1 cellular context compared by ENCODE assay signal in genomic region chr11:93922830-93923229, GRCh38.
TF ChIP-seq lines count a peak whose summit lies in the region.

No MANE protein-coding gene starts in this region.

TF ChIP-seq in HepG2, 621 proteins besides CTCF, POLR2A, EP300 and RAD21 (continued from another document and continues in another):
- TF ChIP-seq, protein P1, sequence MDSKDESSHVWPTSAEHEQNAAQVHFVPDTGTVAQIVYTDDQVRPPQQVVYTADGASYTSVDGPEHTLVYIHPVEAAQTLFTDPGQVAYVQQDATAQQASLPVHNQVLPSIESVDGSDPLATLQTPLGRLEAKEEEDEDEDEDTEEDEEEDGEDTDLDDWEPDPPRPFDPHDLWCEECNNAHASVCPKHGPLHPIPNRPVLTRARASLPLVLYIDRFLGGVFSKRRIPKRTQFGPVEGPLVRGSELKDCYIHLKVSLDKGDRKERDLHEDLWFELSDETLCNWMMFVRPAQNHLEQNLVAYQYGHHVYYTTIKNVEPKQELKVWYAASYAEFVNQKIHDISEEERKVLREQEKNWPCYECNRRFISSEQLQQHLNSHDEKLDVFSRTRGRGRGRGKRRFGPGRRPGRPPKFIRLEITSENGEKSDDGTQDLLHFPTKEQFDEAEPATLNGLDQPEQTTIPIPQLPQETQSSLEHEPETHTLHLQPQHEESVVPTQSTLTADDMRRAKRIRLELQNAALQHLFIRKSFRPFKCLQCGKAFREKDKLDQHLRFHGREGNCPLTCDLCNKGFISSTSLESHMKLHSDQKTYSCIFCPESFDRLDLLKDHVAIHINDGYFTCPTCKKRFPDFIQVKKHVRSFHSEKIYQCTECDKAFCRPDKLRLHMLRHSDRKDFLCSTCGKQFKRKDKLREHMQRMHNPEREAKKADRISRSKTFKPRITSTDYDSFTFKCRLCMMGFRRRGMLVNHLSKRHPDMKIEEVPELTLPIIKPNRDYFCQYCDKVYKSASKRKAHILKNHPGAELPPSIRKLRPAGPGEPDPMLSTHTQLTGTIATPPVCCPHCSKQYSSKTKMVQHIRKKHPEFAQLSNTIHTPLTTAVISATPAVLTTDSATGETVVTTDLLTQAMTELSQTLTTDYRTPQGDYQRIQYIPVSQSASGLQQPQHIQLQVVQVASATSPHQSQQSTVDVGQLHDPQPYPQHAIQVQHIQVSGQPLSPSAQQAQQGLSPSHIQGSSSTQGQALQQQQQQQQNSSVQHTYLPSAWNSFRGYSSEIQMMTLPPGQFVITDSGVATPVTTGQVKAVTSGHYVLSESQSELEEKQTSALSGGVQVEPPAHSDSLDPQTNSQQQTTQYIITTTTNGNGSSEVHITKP (CRISPR knock-in tag; IDR thresholded peaks at IDR 0.05; ENCODE audit: low read depth): peak; percentile 25; the same call in 1 of the 2 replicates
- TF ChIP-seq MAFK (conservative IDR thresholded peaks at IDR 0.05 in 1 of 2, IDR thresholded peaks at IDR 0.05 in 1 of 2; ENCODE audit: low read length in 2 of 2) (no peak), RXRB (CRISPR knock-in tag; IDR thresholded peaks at IDR 0.05; ENCODE audit: borderline replicate concordance) (peak; percentile 72), SOX6 (IDR thresholded peaks at IDR 0.05) (no peak), SOX6 (CRISPR knock-in tag; IDR thresholded peaks at IDR 0.05) (no peak; the same call in 1 of the 2 replicates), PCBP1 (IDR thresholded peaks at IDR 0.05; ENCODE audit: borderline replicate concordance, low read depth, low read length) (no peak), TAF1 (CRISPR knock-in tag; IDR thresholded peaks at IDR 0.05) (no peak), MAZ (IDR thresholded peaks at IDR 0.05; ENCODE audit: borderline replicate concordance, low read depth, low read length) (no peak), MAZ (CRISPR knock-in tag; IDR thresholded peaks at IDR 0.05; ENCODE audit: low read depth) (no peak), ELF3 (CRISPR knock-in tag; IDR thresholded peaks at IDR 0.05) (peak; percentile 73), JDP2 (CRISPR knock-in tag; IDR thresholded peaks at IDR 0.05; ENCODE audit: borderline replicate concordance) (no peak), CENPX (CRISPR knock-in tag; IDR thresholded peaks at IDR 0.05) (no peak), HDAC2 (CRISPR knock-in tag; IDR thresholded peaks at IDR 0.05) (peak; percentile 50; the same call in 1 of the 2 replicates), MTF1 (CRISPR knock-in tag; IDR thresholded peaks at IDR 0.05) (no peak), ZNF331 (CRISPR knock-in tag; IDR thresholded peaks at IDR 0.05) (peak; percentile 11; the same call in 1 of the 2 replicates), ARNT2 (CRISPR knock-in tag; IDR thresholded peaks at IDR 0.05; ENCODE audit: low read depth) (no peak), JARID2 (CRISPR knock-in tag; IDR thresholded peaks at IDR 0.05; ENCODE audit: insufficient replicate concordance) (no peak), MYNN (CRISPR knock-in tag; IDR thresholded peaks at IDR 0.05; ENCODE audit: low read depth) (no peak), ZSCAN20 (CRISPR knock-in tag; IDR thresholded peaks at IDR 0.05; ENCODE audit: borderline replicate concordance) (no peak), POGZ (CRISPR knock-in tag; IDR thresholded peaks at IDR 0.05) (no peak), ARNTL (CRISPR knock-in tag; IDR thresholded peaks at IDR 0.05) (0 out of 2 replicates have a peak, but pooled peaks have one; percentile 27), HCFC1 (IDR thresholded peaks at IDR 0.05; ENCODE audit: low read depth, low read length) (no peak), ZNF350 (CRISPR knock-in tag; IDR thresholded peaks at IDR 0.05; ENCODE audit: borderline replicate concordance, low read depth) (no peak), HOXA9 (CRISPR knock-in tag; IDR thresholded peaks at IDR 0.05; ENCODE audit: borderline replicate concordance) (no peak), YY1 (IDR thresholded peaks at IDR 0.05; ENCODE audit: insufficient read depth, insufficient replicate concordance, low read depth, low read length) (no peak), ZNF782 (CRISPR knock-in tag; IDR thresholded peaks at IDR 0.05; ENCODE audit: borderline replicate concordance) (no peak), TCF7 (IDR thresholded peaks at IDR 0.05; ENCODE audit: low read depth) (peak; percentile 30; the same call in 1 of the 2 replicates), MAFF (IDR thresholded peaks at IDR 0.05; ENCODE audit: low read depth, low read length) (no peak), ELF4 (CRISPR knock-in tag; IDR thresholded peaks at IDR 0.05; ENCODE audit: borderline replicate concordance) (no peak), PHF20 (CRISPR knock-in tag; IDR thresholded peaks at IDR 0.05) (no peak), ZBTB43 (CRISPR knock-in tag; conservative IDR thresholded peaks at IDR 0.05) (no peak), KDM5A (IDR thresholded peaks at IDR 0.05; ENCODE audit: borderline replicate concordance, low read length) (no peak), ZNF343 (CRISPR knock-in tag; IDR thresholded peaks at IDR 0.05) (no peak), ZBTB21 (CRISPR knock-in tag; IDR thresholded peaks at IDR 0.05) (no peak), TGIF2 (CRISPR knock-in tag; IDR thresholded peaks at IDR 0.05) (no peak), ZFP82 (CRISPR knock-in tag; IDR thresholded peaks at IDR 0.05; ENCODE audit: borderline replicate concordance) (no peak), ZNF138 (CRISPR knock-in tag; IDR thresholded peaks at IDR 0.05; ENCODE audit: low read depth) (no peak)
- TF ChIP-seq, protein P2, sequence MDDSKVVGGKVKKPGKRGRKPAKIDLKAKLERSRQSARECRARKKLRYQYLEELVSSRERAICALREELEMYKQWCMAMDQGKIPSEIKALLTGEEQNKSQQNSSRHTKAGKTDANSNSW (CRISPR knock-in tag; IDR thresholded peaks at IDR 0.05; ENCODE audit: borderline replicate concordance): no peak
- TF ChIP-seq, protein P3, sequence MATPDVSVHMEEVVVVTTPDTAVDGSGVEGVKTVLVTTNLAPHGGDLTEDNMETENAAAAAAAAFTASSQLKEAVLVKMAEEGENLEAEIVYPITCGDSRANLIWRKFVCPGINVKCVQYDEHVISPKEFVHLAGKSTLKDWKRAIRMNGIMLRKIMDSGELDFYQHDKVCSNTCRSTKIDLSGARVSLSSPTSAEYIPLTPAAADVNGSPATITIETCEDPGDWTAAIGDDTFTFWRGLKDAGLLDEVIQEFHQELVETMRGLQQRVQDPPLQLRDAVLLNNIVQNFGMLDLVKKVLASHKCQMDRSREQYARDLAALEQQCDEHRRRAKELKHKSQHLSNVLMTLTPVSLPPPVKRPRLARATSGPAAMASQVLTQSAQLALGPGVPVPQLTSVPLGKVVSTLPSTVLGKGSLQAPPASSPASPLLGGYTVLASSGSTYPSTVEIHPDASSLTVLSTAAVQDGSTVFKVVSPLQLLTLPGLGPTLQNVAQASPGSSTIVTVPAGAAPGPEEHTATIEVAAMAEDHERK (CRISPR knock-in tag; IDR thresholded peaks at IDR 0.05; ENCODE audit: low read depth): no peak
- TF ChIP-seq, protein P4, sequence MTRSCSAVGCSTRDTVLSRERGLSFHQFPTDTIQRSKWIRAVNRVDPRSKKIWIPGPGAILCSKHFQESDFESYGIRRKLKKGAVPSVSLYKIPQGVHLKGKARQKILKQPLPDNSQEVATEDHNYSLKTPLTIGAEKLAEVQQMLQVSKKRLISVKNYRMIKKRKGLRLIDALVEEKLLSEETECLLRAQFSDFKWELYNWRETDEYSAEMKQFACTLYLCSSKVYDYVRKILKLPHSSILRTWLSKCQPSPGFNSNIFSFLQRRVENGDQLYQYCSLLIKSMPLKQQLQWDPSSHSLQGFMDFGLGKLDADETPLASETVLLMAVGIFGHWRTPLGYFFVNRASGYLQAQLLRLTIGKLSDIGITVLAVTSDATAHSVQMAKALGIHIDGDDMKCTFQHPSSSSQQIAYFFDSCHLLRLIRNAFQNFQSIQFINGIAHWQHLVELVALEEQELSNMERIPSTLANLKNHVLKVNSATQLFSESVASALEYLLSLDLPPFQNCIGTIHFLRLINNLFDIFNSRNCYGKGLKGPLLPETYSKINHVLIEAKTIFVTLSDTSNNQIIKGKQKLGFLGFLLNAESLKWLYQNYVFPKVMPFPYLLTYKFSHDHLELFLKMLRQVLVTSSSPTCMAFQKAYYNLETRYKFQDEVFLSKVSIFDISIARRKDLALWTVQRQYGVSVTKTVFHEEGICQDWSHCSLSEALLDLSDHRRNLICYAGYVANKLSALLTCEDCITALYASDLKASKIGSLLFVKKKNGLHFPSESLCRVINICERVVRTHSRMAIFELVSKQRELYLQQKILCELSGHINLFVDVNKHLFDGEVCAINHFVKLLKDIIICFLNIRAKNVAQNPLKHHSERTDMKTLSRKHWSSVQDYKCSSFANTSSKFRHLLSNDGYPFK (CRISPR knock-in tag; IDR thresholded peaks at IDR 0.05; ENCODE audit: borderline replicate concordance): no peak
- TF ChIP-seq, protein P5, sequence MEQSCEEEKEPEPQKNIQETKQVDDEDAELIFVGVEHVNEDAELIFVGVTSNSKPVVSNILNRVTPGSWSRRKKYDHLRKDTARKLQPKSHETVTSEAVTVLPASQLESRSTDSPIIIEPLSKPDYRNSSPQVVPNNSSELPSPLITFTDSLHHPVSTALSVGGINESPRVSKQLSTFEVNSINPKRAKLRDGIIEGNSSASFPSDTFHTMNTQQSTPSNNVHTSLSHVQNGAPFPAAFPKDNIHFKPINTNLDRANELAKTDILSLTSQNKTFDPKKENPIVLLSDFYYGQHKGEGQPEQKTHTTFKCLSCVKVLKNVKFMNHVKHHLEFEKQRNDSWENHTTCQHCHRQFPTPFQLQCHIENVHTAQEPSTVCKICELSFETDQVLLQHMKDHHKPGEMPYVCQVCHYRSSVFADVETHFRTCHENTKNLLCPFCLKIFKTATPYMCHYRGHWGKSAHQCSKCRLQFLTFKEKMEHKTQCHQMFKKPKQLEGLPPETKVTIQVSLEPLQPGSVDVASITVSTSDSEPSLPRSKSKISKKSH (CRISPR knock-in tag; IDR thresholded peaks at IDR 0.05; ENCODE audit: borderline replicate concordance): no peak
- TF ChIP-seq, protein P6, sequence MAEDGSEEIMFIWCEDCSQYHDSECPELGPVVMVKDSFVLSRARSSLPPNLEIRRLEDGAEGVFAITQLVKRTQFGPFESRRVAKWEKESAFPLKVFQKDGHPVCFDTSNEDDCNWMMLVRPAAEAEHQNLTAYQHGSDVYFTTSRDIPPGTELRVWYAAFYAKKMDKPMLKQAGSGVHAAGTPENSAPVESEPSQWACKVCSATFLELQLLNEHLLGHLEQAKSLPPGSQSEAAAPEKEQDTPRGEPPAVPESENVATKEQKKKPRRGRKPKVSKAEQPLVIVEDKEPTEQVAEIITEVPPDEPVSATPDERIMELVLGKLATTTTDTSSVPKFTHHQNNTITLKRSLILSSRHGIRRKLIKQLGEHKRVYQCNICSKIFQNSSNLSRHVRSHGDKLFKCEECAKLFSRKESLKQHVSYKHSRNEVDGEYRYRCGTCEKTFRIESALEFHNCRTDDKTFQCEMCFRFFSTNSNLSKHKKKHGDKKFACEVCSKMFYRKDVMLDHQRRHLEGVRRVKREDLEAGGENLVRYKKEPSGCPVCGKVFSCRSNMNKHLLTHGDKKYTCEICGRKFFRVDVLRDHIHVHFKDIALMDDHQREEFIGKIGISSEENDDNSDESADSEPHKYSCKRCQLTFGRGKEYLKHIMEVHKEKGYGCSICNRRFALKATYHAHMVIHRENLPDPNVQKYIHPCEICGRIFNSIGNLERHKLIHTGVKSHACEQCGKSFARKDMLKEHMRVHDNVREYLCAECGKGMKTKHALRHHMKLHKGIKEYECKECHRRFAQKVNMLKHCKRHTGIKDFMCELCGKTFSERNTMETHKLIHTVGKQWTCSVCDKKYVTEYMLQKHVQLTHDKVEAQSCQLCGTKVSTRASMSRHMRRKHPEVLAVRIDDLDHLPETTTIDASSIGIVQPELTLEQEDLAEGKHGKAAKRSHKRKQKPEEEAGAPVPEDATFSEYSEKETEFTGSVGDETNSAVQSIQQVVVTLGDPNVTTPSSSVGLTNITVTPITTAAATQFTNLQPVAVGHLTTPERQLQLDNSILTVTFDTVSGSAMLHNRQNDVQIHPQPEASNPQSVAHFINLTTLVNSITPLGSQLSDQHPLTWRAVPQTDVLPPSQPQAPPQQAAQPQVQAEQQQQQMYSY (CRISPR knock-in tag; IDR thresholded peaks at IDR 0.05): no peak
- TF ChIP-seq, protein P7, sequence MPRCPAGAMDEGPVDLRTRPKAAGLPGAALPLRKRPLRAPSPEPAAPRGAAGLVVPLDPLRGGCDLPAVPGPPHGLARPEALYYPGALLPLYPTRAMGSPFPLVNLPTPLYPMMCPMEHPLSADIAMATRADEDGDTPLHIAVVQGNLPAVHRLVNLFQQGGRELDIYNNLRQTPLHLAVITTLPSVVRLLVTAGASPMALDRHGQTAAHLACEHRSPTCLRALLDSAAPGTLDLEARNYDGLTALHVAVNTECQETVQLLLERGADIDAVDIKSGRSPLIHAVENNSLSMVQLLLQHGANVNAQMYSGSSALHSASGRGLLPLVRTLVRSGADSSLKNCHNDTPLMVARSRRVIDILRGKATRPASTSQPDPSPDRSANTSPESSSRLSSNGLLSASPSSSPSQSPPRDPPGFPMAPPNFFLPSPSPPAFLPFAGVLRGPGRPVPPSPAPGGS (CRISPR knock-in tag; IDR thresholded peaks at IDR 0.05): peak; percentile 76; the same call in 1 of the 2 replicates
- TF ChIP-seq, protein P8, sequence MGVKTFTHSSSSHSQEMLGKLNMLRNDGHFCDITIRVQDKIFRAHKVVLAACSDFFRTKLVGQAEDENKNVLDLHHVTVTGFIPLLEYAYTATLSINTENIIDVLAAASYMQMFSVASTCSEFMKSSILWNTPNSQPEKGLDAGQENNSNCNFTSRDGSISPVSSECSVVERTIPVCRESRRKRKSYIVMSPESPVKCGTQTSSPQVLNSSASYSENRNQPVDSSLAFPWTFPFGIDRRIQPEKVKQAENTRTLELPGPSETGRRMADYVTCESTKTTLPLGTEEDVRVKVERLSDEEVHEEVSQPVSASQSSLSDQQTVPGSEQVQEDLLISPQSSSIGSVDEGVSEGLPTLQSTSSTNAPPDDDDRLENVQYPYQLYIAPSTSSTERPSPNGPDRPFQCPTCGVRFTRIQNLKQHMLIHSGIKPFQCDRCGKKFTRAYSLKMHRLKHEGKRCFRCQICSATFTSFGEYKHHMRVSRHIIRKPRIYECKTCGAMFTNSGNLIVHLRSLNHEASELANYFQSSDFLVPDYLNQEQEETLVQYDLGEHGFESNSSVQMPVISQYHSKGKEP (CRISPR knock-in tag; IDR thresholded peaks at IDR 0.05): no peak
